Comparison of ENCODE assay signal across 2 cellular contexts in the genomic region with DNA sequence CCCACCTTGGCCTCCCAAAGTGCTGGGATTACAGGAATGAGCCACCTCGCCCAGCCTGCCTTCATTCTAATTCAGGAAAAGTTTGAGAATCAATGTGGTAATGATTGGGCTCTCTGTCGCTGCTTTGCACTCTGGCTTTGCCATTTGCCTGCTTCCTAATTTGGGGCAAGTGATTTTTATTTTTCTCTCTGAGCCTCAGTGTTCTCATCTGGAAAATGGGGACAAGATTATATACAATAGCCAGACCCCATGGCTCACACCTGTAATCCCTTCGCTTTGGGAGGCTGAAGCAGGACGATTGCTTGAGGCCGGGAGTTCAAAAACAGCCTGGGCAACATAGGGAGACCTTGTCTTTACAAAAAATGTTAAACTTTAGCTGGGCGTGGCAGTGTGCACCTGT.
TF ChIP-seq lines count a peak whose summit lies in the region.

No MANE protein-coding gene starts in this region.

TF ChIP-seq in A549, 52 proteins besides CTCF, POLR2A, EP300 and RAD21:
- TF ChIP-seq PHF8 (IDR thresholded peaks at IDR 0.05; ENCODE audit: borderline replicate concordance, low read depth) (no peak), FOSL2 (IDR thresholded peaks at IDR 0.05) (no peak), FOSL2 (CRISPR knock-in tag; IDR thresholded peaks at IDR 0.05) (no peak), KDM1A (IDR thresholded peaks at IDR 0.05; ENCODE audit: low read depth) (peak; percentile 74), RCOR1 (IDR thresholded peaks at IDR 0.05; ENCODE audit: low read depth, low read length) (no peak)

TF ChIP-seq in K562, 482 proteins besides CTCF, POLR2A, EP300 and RAD21 (continues in another document):
- TF ChIP-seq HNRNPL (IDR thresholded peaks at IDR 0.05; ENCODE audit: low read depth, low read length) (no peak), HOXB6 (CRISPR knock-in tag; IDR thresholded peaks at IDR 0.05; ENCODE audit: borderline replicate concordance) (no peak), RBM25 (IDR thresholded peaks at IDR 0.05; ENCODE audit: low read depth, low read length, severe bottlenecking) (peak; percentile 89), DNMT1 (IDR thresholded peaks at IDR 0.05) (no peak), NELFE (IDR thresholded peaks at IDR 0.05; ENCODE audit: insufficient read depth, insufficient read length) (no peak), NFIX (CRISPR knock-in tag; IDR thresholded peaks at IDR 0.05; ENCODE audit: low read depth) (no peak), EP400 (IDR thresholded peaks at IDR 0.05) (no peak), ZNF311 (CRISPR knock-in tag; IDR thresholded peaks at IDR 0.05) (no peak), PYGO2 (tag; IDR thresholded peaks at IDR 0.05) (no peak), GABPB2 (CRISPR knock-in tag; conservative IDR thresholded peaks at IDR 0.05) (no peak), SMARCA5 (IDR thresholded peaks at IDR 0.05) (peak; percentile 73), PHF20 (IDR thresholded peaks at IDR 0.05; ENCODE audit: partially characterized antibody) (peak; percentile 37), MTF1 (CRISPR knock-in tag; IDR thresholded peaks at IDR 0.05; ENCODE audit: borderline replicate concordance) (no peak), ZMIZ1 (IDR thresholded peaks at IDR 0.05; ENCODE audit: low read depth in 2 of 2, low read length in 2 of 2) (no peak), SIN3B (IDR thresholded peaks at IDR 0.05; ENCODE audit: low read depth) (no peak), ZNF274 (IDR thresholded peaks at IDR 0.05; ENCODE audit: borderline replicate concordance, low read depth, low read length) (no peak), ZSCAN32 (CRISPR knock-in tag; IDR thresholded peaks at IDR 0.05) (no peak), GTF2A2 (tag; IDR thresholded peaks at IDR 0.05) (no peak), SMAD1 (IDR thresholded peaks at IDR 0.05; ENCODE audit: low read depth, low read length, partially characterized antibody) (no peak), ZNF518B (CRISPR knock-in tag; IDR thresholded peaks at IDR 0.05) (no peak), ZNF318 (IDR thresholded peaks at IDR 0.05; ENCODE audit: borderline replicate concordance in 1 of 2, low read depth in 1 of 2) (no peak), ZNF75A (CRISPR knock-in tag; IDR thresholded peaks at IDR 0.05) (no peak), RB1 (IDR thresholded peaks at IDR 0.05; ENCODE audit: low read depth) (no peak), ARID1B (IDR thresholded peaks at IDR 0.05) (no peak), ZNF551 (CRISPR knock-in tag; IDR thresholded peaks at IDR 0.05) (no peak), ERF (CRISPR knock-in tag; IDR thresholded peaks at IDR 0.05) (no peak), ZNF133 (CRISPR knock-in tag; IDR thresholded peaks at IDR 0.05) (no peak), ZNF175 (CRISPR knock-in tag; IDR thresholded peaks at IDR 0.05; ENCODE audit: low read depth) (no peak), RBM39 (optimal IDR thresholded peaks at IDR 0.05; ENCODE audit: low read depth, low read length) (no peak), CHD4 (IDR thresholded peaks at IDR 0.05; ENCODE audit: insufficient read depth, insufficient replicate concordance, low read depth, low read length, poor library complexity, severe bottlenecking) (peak; percentile 75), TCF3 (CRISPR knock-in tag; IDR thresholded peaks at IDR 0.05) (no peak), DACH1 (IDR thresholded peaks at IDR 0.05; ENCODE audit: partially characterized antibody) (no peak), POLR3A (IDR thresholded peaks at IDR 0.05; ENCODE audit: borderline replicate concordance, extremely low read depth, insufficient read depth, insufficient read length) (no peak), STAT5A (IDR thresholded peaks at IDR 0.05; ENCODE audit: borderline replicate concordance, low read length) (no peak), ADNP (tag; IDR thresholded peaks at IDR 0.05) (peak; percentile 62)
- TF ChIP-seq, protein P1, sequence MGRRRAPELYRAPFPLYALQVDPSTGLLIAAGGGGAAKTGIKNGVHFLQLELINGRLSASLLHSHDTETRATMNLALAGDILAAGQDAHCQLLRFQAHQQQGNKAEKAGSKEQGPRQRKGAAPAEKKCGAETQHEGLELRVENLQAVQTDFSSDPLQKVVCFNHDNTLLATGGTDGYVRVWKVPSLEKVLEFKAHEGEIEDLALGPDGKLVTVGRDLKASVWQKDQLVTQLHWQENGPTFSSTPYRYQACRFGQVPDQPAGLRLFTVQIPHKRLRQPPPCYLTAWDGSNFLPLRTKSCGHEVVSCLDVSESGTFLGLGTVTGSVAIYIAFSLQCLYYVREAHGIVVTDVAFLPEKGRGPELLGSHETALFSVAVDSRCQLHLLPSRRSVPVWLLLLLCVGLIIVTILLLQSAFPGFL (CRISPR knock-in tag; IDR thresholded peaks at IDR 0.05), result no peak
- TF ChIP-seq, protein P2, sequence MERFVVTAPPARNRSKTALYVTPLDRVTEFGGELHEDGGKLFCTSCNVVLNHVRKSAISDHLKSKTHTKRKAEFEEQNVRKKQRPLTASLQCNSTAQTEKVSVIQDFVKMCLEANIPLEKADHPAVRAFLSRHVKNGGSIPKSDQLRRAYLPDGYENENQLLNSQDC (CRISPR knock-in tag; IDR thresholded peaks at IDR 0.05), result no peak
- TF ChIP-seq, protein P3, sequence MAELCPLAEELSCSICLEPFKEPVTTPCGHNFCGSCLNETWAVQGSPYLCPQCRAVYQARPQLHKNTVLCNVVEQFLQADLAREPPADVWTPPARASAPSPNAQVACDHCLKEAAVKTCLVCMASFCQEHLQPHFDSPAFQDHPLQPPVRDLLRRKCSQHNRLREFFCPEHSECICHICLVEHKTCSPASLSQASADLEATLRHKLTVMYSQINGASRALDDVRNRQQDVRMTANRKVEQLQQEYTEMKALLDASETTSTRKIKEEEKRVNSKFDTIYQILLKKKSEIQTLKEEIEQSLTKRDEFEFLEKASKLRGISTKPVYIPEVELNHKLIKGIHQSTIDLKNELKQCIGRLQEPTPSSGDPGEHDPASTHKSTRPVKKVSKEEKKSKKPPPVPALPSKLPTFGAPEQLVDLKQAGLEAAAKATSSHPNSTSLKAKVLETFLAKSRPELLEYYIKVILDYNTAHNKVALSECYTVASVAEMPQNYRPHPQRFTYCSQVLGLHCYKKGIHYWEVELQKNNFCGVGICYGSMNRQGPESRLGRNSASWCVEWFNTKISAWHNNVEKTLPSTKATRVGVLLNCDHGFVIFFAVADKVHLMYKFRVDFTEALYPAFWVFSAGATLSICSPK (IDR thresholded peaks at IDR 0.05; ENCODE audit: borderline replicate concordance), result no peak
- TF ChIP-seq, protein P4, sequence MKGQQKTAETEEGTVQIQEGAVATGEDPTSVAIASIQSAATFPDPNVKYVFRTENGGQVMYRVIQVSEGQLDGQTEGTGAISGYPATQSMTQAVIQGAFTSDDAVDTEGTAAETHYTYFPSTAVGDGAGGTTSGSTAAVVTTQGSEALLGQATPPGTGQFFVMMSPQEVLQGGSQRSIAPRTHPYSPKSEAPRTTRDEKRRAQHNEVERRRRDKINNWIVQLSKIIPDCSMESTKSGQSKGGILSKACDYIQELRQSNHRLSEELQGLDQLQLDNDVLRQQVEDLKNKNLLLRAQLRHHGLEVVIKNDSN (CRISPR knock-in tag; IDR thresholded peaks at IDR 0.05), result no peak
- TF ChIP-seq, protein P5, sequence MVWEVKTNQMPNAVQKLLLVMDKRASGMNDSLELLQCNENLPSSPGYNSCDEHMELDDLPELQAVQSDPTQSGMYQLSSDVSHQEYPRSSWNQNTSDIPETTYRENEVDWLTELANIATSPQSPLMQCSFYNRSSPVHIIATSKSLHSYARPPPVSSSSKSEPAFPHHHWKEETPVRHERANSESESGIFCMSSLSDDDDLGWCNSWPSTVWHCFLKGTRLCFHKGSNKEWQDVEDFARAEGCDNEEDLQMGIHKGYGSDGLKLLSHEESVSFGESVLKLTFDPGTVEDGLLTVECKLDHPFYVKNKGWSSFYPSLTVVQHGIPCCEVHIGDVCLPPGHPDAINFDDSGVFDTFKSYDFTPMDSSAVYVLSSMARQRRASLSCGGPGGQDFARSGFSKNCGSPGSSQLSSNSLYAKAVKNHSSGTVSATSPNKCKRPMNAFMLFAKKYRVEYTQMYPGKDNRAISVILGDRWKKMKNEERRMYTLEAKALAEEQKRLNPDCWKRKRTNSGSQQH (CRISPR knock-in tag; IDR thresholded peaks at IDR 0.05), result no peak
